In the genomic region with DNA sequence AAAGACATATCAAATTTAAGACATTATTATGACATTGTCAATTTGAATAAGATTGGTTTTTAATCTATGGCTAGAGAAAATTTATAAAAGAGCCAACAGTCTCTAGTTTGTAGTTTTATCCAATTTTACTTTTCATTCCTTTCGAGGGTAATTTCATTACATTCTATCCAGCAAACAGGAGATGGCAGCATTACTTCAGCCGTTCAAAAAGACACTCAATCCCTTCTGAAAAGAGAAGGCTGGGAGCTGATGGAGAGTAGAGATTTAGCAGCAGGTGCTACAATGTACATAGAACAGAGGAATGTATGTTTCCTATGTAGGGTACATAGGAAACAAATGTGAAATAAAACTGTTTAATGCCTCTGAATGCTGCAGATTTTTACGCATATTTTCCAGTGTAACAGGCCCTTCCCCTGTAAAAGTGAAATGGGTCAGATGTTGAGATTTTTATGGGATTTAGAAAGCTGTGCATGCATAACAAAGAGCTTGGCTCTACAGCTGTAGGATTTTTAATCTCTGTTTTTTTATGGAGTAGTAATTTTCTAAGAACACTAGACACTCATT, we compare ENCODE assay signal across 8 cellular contexts. TPM values are rescaled to one million over a fixed set of nuclear protein-coding genes. Genes with fewer than 3 reads are reported as not detected.
DNase-seq lines count a peak whose midpoint lies in the region; ATAC-seq and TF ChIP-seq lines count a peak whose summit lies in the region.

No MANE protein-coding gene starts in this region.

- intact Hi-C loops in sigmoid colon (cut with DNase I) = no loop called here

- TF ChIP-seq POLR2A in NB4 (IDR thresholded peaks at IDR 0.05; ENCODE audit: extremely low read depth, insufficient read length) (no peak), sigmoid colon (IDR thresholded peaks at IDR 0.05) (no peak)

- 38% methylated on average over 3 of the region's 3 CpGs for WGBS in liver
- 35 to 48% methylated on average over 3 of the region's 3 CpGs for WGBS in sigmoid colon, 2 donors

- H3K27me3 ChIP-seq in GM06990 (replicated peaks; ENCODE audit: control insufficient read depth, insufficient read depth, low read length) = no peaks in the 10 kb centered on the region
- H3K27me3 ChIP-seq in liver (ENCODE audit: control insufficient read depth in 4 of 4, insufficient read depth in 4 of 4, low read length in 3 of 4) = no peaks in the 10 kb centered on the region
- no peaks in the 10 kb centered on the region for H3K27me3 ChIP-seq in sigmoid colon

- ATAC-seq in GM18867 (IDR thresholded peaks at IDR 0.05; ENCODE audit: unreplicated experiment) = no peak
- ATAC-seq in HG02759 (IDR thresholded peaks at IDR 0.05; ENCODE audit: unreplicated experiment) = no peak
- no peak for ATAC-seq in HG02938 (IDR thresholded peaks at IDR 0.05; ENCODE audit: unreplicated experiment)

- H3K9ac ChIP-seq in liver (ENCODE audit: low read depth in 1 of 2, low read length in 2 of 2) = no peak overlapping the region

- TF ChIP-seq RAD21 in liver (IDR thresholded peaks at IDR 0.05) = peak; percentile 82 to 84

- H3K4me1 ChIP-seq in liver (ENCODE audit: control insufficient read depth in 4 of 4, insufficient read depth in 4 of 4, low read length in 3 of 4) (no peaks in the 10 kb centered on the region), sigmoid colon (no peaks in the 10 kb centered on the region)

- TF ChIP-seq CTCF in GM06990 (IDR thresholded peaks at IDR 0.05; ENCODE audit: insufficient read depth, low read length, poor library complexity, severe bottlenecking) (peak; percentile 55), NB4 (IDR thresholded peaks at IDR 0.05; ENCODE audit: low read depth, low read length) (peak; percentile 40), VCaP (conservative IDR thresholded peaks at IDR 0.05) (peak; percentile 80), liver (IDR thresholded peaks at IDR 0.05; ENCODE audit: low read depth, low read length, missing input control) (peak; percentile 40), sigmoid colon (IDR thresholded peaks at IDR 0.05) (peak in 2 of 4 experiments; percentile 16 to 31)

- H3K36me3 ChIP-seq in GM06990 (ENCODE audit: control insufficient read depth, insufficient read depth, low read length) (no peaks in the 10 kb centered on the region), liver (ENCODE audit: control insufficient read depth in 4 of 4, insufficient read depth in 3 of 4, low read depth in 1 of 4, low read length in 3 of 4) (no peaks in the 10 kb centered on the region), sigmoid colon (no peaks in the 10 kb centered on the region)

- H3K4me3 ChIP-seq in GM06990 (replicated peaks; ENCODE audit: low read depth, low read length) = no peak overlapping the region
- H3K4me3 ChIP-seq in NB4 (ENCODE audit: low read depth, low read length) = no peak overlapping the region
- H3K4me3 ChIP-seq in liver (ENCODE audit: low read depth in 1 of 3, low read length in 3 of 3) = no peak overlapping the region
- H3K4me3 ChIP-seq in sigmoid colon = no peak overlapping the region

- no peaks in the 10 kb centered on the region for H3K9me3 ChIP-seq in liver (ENCODE audit: control insufficient read depth in 4 of 4, low read length in 3 of 4)
- no peaks in the 10 kb centered on the region for H3K9me3 ChIP-seq in sigmoid colon

- no peak overlapping the region for H3K27ac ChIP-seq in VCaP
- H3K27ac ChIP-seq in liver (ENCODE audit: low read depth in 1 of 2, low read length in 2 of 2) = no peak overlapping the region
- no peak overlapping the region for H3K27ac ChIP-seq in sigmoid colon

- no peak for DNase-seq in GM06990 (ENCODE audit: extremely low read depth, insufficient read length)
- DNase-seq in NB4 (ENCODE audit: low read depth) = peak; percentile 24
- no peak for DNase-seq in sigmoid colon

- TF ChIP-seq EP300 in sigmoid colon (IDR thresholded peaks at IDR 0.05) = no peak

TF ChIP-seq in liver, 16 proteins besides CTCF, POLR2A, EP300 and RAD21:
- TF ChIP-seq HNF4A (conservative IDR thresholded peaks at IDR 0.05) = no peak
- no peak for TF ChIP-seq HNF4G (IDR thresholded peaks at IDR 0.05)
- TF ChIP-seq FOXA1 (IDR thresholded peaks at IDR 0.05) = no peak
- no peak for TF ChIP-seq SP1 (IDR thresholded peaks at IDR 0.05)
- TF ChIP-seq ZBTB33 (IDR thresholded peaks at IDR 0.05) = no peak
- TF ChIP-seq ATF3 (IDR thresholded peaks at IDR 0.05) = no peak
- no peak for TF ChIP-seq YY1 (IDR thresholded peaks at IDR 0.05)

RNA-seq across cellular contexts. Expression of gene RPS12, which starts 15.9 kb away (rescaled TPM):
- total RNA-seq in liver (100 to 1,000 TPM; 355 to 942 TPM), sigmoid colon (1,000 to 10,000 TPM; 1,300 to 3,522 (median 2,686) TPM)
- polyA plus RNA-seq in liver (1,000 to 10,000 TPM in 1 of 2 donors, 100 to 1,000 TPM in 1; 276 to 1,191 TPM), sigmoid colon (1,000 to 10,000 TPM; 3,038 to 5,166 (median 3,700) TPM)

RNA-seq across cellular contexts. Expression of gene SLC18B1, which starts 31.9 kb away (rescaled TPM):
- total RNA-seq in liver = 1 to 10 TPM; 5.6 to 6.7 TPM
- polyA plus RNA-seq in liver = 1 to 10 TPM; 3.5 to 4.7 TPM
- 1 to 10 TPM; 5.6 to 9.1 (median 7.9) TPM for total RNA-seq in sigmoid colon
- 1 to 10 TPM; 3.0 to 8.7 (median 4.4) TPM for polyA plus RNA-seq in sigmoid colon
